7 cellular contexts compared by ENCODE assay signal in the genomic region with DNA sequence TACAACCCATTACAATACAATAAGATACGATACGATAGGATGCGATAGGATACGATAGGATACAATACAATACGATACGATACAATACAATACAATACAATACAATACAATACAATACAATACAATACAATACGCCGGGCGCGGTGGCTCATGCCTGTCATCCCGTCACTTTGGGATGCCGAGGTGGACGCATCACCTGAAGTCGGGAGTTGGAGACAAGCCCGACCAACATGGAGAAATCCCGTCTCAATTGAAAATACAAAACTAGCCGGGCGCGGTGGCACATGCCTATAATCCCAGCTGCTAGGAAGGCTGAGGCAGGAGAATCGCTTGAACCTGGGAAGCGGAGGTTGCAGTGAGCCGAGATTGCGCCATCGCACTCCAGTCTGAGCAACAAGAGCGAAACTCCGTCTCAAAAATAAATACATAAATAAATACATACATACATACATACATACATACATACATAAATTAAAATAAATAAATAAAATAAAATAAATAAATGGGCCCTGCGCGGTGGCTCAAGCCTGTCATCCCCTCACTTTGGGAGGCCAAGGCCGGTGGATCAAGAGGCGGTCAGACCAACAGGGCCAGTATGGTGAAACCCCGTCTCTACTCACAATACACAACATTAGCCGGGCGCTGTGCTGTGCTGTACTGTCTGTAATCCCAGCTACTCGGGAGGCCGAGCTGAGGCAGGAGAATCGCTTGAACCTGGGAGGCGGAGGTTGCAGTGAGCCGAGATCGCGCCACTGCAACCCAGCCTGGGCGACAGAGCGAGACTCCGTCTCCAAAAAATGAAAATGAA.
DNase-seq lines count a peak whose midpoint lies in the region; ATAC-seq and TF ChIP-seq lines count a peak whose summit lies in the region.
"Not testable (repeated sequence)": the region's sequence is repeated elsewhere in the genome, so short reads cannot be mapped to it uniquely, and the experiment has no call there.

No MANE protein-coding gene starts in this region.

- H3K36me3 ChIP-seq in lung (ENCODE audit: control insufficient read depth in 2 of 2, insufficient read depth in 2 of 2, low read length in 2 of 2) = not testable (repeated sequence)

- not testable (repeated sequence) for H3K4me3 ChIP-seq in lung

- WGBS in lung, 2 donors = no CpG with 5 or more reads among the region's 43 CpGs

- H3K27me3 ChIP-seq in lung (ENCODE audit: control insufficient read depth, insufficient read depth) = not testable (repeated sequence)

- not testable (repeated sequence) for TF ChIP-seq CTCF in lung (IDR thresholded peaks at IDR 0.05; ENCODE audit: control extremely low read depth, extremely low read depth)

- H3K4me3 Mint-ChIP-seq in activated naive CD8-positive, alpha-beta T cell treated with anti-CD3 and anti-CD28 coated beads, Interleukin-2, amount 50 U/mL, for 24 hours = not testable (repeated sequence)

- H3K27me3 Mint-ChIP-seq in activated naive CD8-positive, alpha-beta T cell treated with anti-CD3 and anti-CD28 coated beads, Interleukin-2, amount 50 U/mL, for 24 hours = not testable (repeated sequence)

- not testable (repeated sequence) for DNase-seq in activated naive CD8-positive, alpha-beta T cell treated with anti-CD3 and anti-CD28 coated beads, Interleukin-2, amount 50 U/mL, for 24 hours; lung (ENCODE audit: low spot score)

- H3K27ac Mint-ChIP-seq in activated naive CD8-positive, alpha-beta T cell treated with anti-CD3 and anti-CD28 coated beads, Interleukin-2, amount 50 U/mL, for 24 hours = not testable (repeated sequence)

- ATAC-seq in GM18868 (IDR thresholded peaks at IDR 0.05; ENCODE audit: unreplicated experiment) (peak; percentile 75), GM21367 (IDR thresholded peaks at IDR 0.05; ENCODE audit: unreplicated experiment) (peak; percentile 82), HG02642 (IDR thresholded peaks at IDR 0.05; ENCODE audit: poor library complexity, unreplicated experiment) (peak; percentile 73), HG03097 (IDR thresholded peaks at IDR 0.05; ENCODE audit: low FRiP score, unreplicated experiment) (peak; percentile 91), HG03571 (IDR thresholded peaks at IDR 0.05; ENCODE audit: unreplicated experiment) (peak; percentile 75), lung (ENCODE audit: insufficient read depth, low FRiP score) (peak; percentile 71)
- ATAC-seq in activated naive CD8-positive, alpha-beta T cell treated with anti-CD3 and anti-CD28 coated beads, Interleukin-2, amount 50 U/mL, for 24 hours = peak; percentile 78

- H3K27ac ChIP-seq in lung (ENCODE audit: low read depth in 1 of 2, low read length in 1 of 2) = not testable (repeated sequence)

- not testable (repeated sequence) for H3K4me1 Mint-ChIP-seq in activated naive CD8-positive, alpha-beta T cell treated with anti-CD3 and anti-CD28 coated beads, Interleukin-2, amount 50 U/mL, for 24 hours

- not testable (repeated sequence) for H3K36me3 Mint-ChIP-seq in activated naive CD8-positive, alpha-beta T cell treated with anti-CD3 and anti-CD28 coated beads, Interleukin-2, amount 50 U/mL, for 24 hours (ENCODE audit: low read depth)

- H3K9me3 Mint-ChIP-seq in activated naive CD8-positive, alpha-beta T cell treated with anti-CD3 and anti-CD28 coated beads, Interleukin-2, amount 50 U/mL, for 24 hours = not testable (repeated sequence)

- not testable (repeated sequence) for H3K4me1 ChIP-seq in lung (ENCODE audit: control insufficient read depth in 2 of 2, insufficient read depth in 2 of 2, low read length in 2 of 2)

- not testable (repeated sequence) for H3K9me3 ChIP-seq in lung (ENCODE audit: control insufficient read depth in 2 of 2, insufficient read depth in 1 of 2, low read length in 1 of 2)
